ENCODE assay signal across 30 cellular contexts in genomic region chr7:144955422-144955821, GRCh38.
DNase-seq lines count a peak whose midpoint lies in the region; ATAC-seq lines count a peak whose summit lies in the region.
"Had no signal": no experiment of that assay in that cellular context is flagged by ENCODE, and none has a peak within 500 bp of the region (broad histone marks: within the 10 kb centered on the region; RNA-seq: fewer than 3 reads in every experiment).

No MANE protein-coding gene starts in this region.

- in situ Hi-C loops in ACHN (cut with HindIII; ENCODE audit: low pct_ligation_motif_present, low pct_unique_long_range_greater_than_20kb, low sequenced_read_pairs): no loop called here

- H3K4me1 Mint-ChIP-seq in activated T-helper 17 cell treated with anti-CD3 and anti-CD28 coated beads, Interleukin-2, amount 50 U/mL, for 72 hours: no peaks in the 10 kb centered on the region
- H3K4me1 Mint-ChIP-seq: B cell; CD14-positive monocyte; CD4-positive, alpha-beta memory T cell; CD4-positive, CD25-positive, alpha-beta regulatory T cell; CD8-positive, alpha-beta memory T cell had no signal

- H3K27me3 Mint-ChIP-seq in activated T-helper 17 cell treated with anti-CD3 and anti-CD28 coated beads, Interleukin-2, amount 50 U/mL, for 72 hours: no peaks in the 10 kb centered on the region
- H3K27me3 Mint-ChIP-seq: B cell; CD4-positive, alpha-beta T cell; CD4-positive, CD25-positive, alpha-beta regulatory T cell had no signal

- peak; percentile 22 for ATAC-seq in GM18868 (IDR thresholded peaks at IDR 0.05; ENCODE audit: unreplicated experiment)
- ATAC-seq in HG02981 (IDR thresholded peaks at IDR 0.05; ENCODE audit: unreplicated experiment): peak; percentile 51
- peak; percentile 49 for ATAC-seq in HG03354 (IDR thresholded peaks at IDR 0.05; ENCODE audit: poor library complexity, severe bottlenecking, unreplicated experiment)
- peak; percentile 72 for ATAC-seq in activated T-helper 17 cell treated with anti-CD3 and anti-CD28 coated beads, Interleukin-2, amount 50 U/mL, for 72 hours (replicated peaks)
- ATAC-seq in GM18909 (IDR thresholded peaks at IDR 0.05; ENCODE audit: poor library complexity, unreplicated experiment): no peak
- ATAC-seq: A549; CD8-positive, alpha-beta T cell had no signal

- H3K9me3 Mint-ChIP-seq in activated T-helper 17 cell treated with anti-CD3 and anti-CD28 coated beads, Interleukin-2, amount 50 U/mL, for 72 hours: peaks cover 6% of the 10 kb centered on the region

- no peaks in the 10 kb centered on the region for H3K36me3 Mint-ChIP-seq in activated T-helper 17 cell treated with anti-CD3 and anti-CD28 coated beads, Interleukin-2, amount 50 U/mL, for 72 hours (ENCODE audit: low read depth)
- H3K36me3 Mint-ChIP-seq: CD14-positive monocyte; CD4-positive, alpha-beta memory T cell; CD4-positive, CD25-positive, alpha-beta regulatory T cell; CD8-positive, alpha-beta memory T cell; CD8-positive, alpha-beta T cell had no signal

- DNase-seq in iPS-NIHi7 (ENCODE audit: extremely low spot score): no peak
- DNase-seq in RPMI8226: no peak
- no peak for DNase-seq in ACHN
- DNase-seq: 8988T; AML-193; BE2C; C1 segment of cervical spinal cord; Caco-2; Calu3; CD4-positive, alpha-beta memory T cell; CD4-positive, alpha-beta T cell; CD4-positive, CD25-positive, alpha-beta regulatory T cell; CD8-positive, alpha-beta memory T cell; CD8-positive, alpha-beta T cell; COR-L47; DMS 273 treated with DMSO at 0.1 percent for 48 hours; DMS153; DMS53; DMS79; DMS79 treated with DMSO at 0.1 percent for 48 hours; DND-41; EL had no signal

- H3K4me3 Mint-ChIP-seq in activated T-helper 17 cell treated with anti-CD3 and anti-CD28 coated beads, Interleukin-2, amount 50 U/mL, for 72 hours: no peak overlapping the region
- H3K4me3 Mint-ChIP-seq: B cell; CD14-positive monocyte; CD4-positive, alpha-beta memory T cell; CD4-positive, alpha-beta T cell; CD4-positive, CD25-positive, alpha-beta regulatory T cell; CD8-positive, alpha-beta memory T cell; CD8-positive, alpha-beta T cell had no signal

- H3K27ac Mint-ChIP-seq in activated T-helper 17 cell treated with anti-CD3 and anti-CD28 coated beads, Interleukin-2, amount 50 U/mL, for 72 hours: no peak overlapping the region
- H3K27ac Mint-ChIP-seq: B cell; CD14-positive monocyte; CD4-positive, alpha-beta memory T cell; CD4-positive, alpha-beta T cell; CD4-positive, CD25-positive, alpha-beta regulatory T cell; CD8-positive, alpha-beta memory T cell; CD8-positive, alpha-beta T cell had no signal
